15 cellular contexts compared by ENCODE assay signal in genomic region chr1:208085655-208086054, GRCh38.
DNase-seq lines count a peak whose midpoint lies in the region; ATAC-seq and TF ChIP-seq lines count a peak whose summit lies in the region.
"Had no signal": no experiment of that assay in that cellular context is flagged by ENCODE, and none has a peak within 500 bp of the region (broad histone marks: within the 10 kb centered on the region; RNA-seq: fewer than 3 reads in every experiment).

No MANE protein-coding gene starts in this region.

- H3K4me3 ChIP-seq in SK-N-SH (ENCODE audit: low read depth in 2 of 2, low read length in 1 of 2), result no peak overlapping the region
- no peak overlapping the region for H3K4me3 ChIP-seq in tibial nerve
- H3K4me3 ChIP-seq: body of pancreas had no signal

- H3K27me3 Mint-ChIP-seq in mesothelial cell of epicardium (ENCODE audit: low read depth), result peaks cover 11% of the 10 kb centered on the region
- H3K27me3 Mint-ChIP-seq: CD4-positive, alpha-beta memory T cell had no signal

- no peaks in the 10 kb centered on the region for H3K9me2 ChIP-seq in SK-N-SH

- TF ChIP-seq RAD21 in SK-N-SH (IDR thresholded peaks at IDR 0.05; ENCODE audit: low read length), result no peak

- ATAC-seq in SK-N-SH treated with all-trans-retinoic acid at 6 μM for 48 hours (no peak), sciatic nerve (no peak), GM19351 (IDR thresholded peaks at IDR 0.05; ENCODE audit: unreplicated experiment) (no peak), HG03342 (IDR thresholded peaks at IDR 0.05; ENCODE audit: unreplicated experiment) (no peak)
- ATAC-seq in activated naive CD4-positive, alpha-beta T cell treated with anti-CD3 and anti-CD28 coated beads, Interleukin-2, amount 50 U/mL, for 72 hours, result no peak
- ATAC-seq: body of pancreas had no signal

- no peak overlapping the region for H3K4me2 ChIP-seq in SK-N-SH

- H3K36me3 ChIP-seq in SK-N-SH (replicated peaks in 1 of 2; ENCODE audit: control insufficient read depth in 1 of 2, insufficient read depth in 2 of 2, low read length in 1 of 2), result peaks cover 28 to 69% of the 10 kb centered on the region in 2 experiments
- no peaks in the 10 kb centered on the region for H3K36me3 ChIP-seq in tibial nerve
- H3K36me3 ChIP-seq: neutrophil had no signal

- POLR2A ChIA-PET in SK-N-SH (lab: Yijun Ruan, JAX), result no interaction called here

- H3K36me3 Mint-ChIP-seq in activated naive CD4-positive, alpha-beta T cell treated with anti-CD3 and anti-CD28 coated beads, Interleukin-2, amount 50 U/mL, for 72 hours, result no peaks in the 10 kb centered on the region
- H3K36me3 Mint-ChIP-seq in mesothelial cell of epicardium, result no peaks in the 10 kb centered on the region
- H3K36me3 Mint-ChIP-seq: CD4-positive, alpha-beta memory T cell had no signal

- CTCF ChIA-PET in SK-N-SH (lab: Yijun Ruan, JAX), result interaction anchor here (0.6 to 1.5 kb wide), 3 partner anchors 50 to 64 kb away, joined by 3 to 7 read pairs (median 3); no protein-coding TSS in a partner anchor

- DNase-seq in SK-N-SH, result no peak
- DNase-seq in activated naive CD4-positive, alpha-beta T cell treated with anti-CD3 and anti-CD28 coated beads, Interleukin-2, amount 50 U/mL, for 72 hours (ENCODE audit: low spot score in 2 of 2), result no peak
- DNase-seq in mesothelial cell of epicardium (ENCODE audit: low spot score in 2 of 2, unreplicated experiment in 2 of 2), result no peak
- DNase-seq in tibial nerve (ENCODE audit: low spot score in 2 of 2), result no peak
- no peak for DNase-seq in sciatic nerve (ENCODE audit: low spot score)
- DNase-seq: activated T-cell treated with anti-CD3 and anti-CD28 coated beads, Interleukin-2, amount 50 U/mL, for 72 hours; body of pancreas; left ventricle myocardium inferior; small intestine had no signal

- no peak for TF ChIP-seq EP300 in SK-N-SH (IDR thresholded peaks at IDR 0.05; ENCODE audit: borderline replicate concordance in 1 of 2, low read depth in 1 of 2, low read length in 1 of 2)
- no peak for TF ChIP-seq EP300 in tibial nerve (IDR thresholded peaks at IDR 0.05)

- H3K4me1 ChIP-seq in SK-N-SH (ENCODE audit: control insufficient read depth in 1 of 2, insufficient read depth in 2 of 2, low read depth in 1 of 2, low read length in 1 of 2) (peaks cover 26 to 71% of the 10 kb centered on the region in 2 experiments), tibial nerve (peaks cover 0 to 69% (median 14%) of the 10 kb centered on the region in 4 donors)

- H2AFZ ChIP-seq in SK-N-SH (ENCODE audit: low read depth), result no peak overlapping the region

- H3F3A ChIP-seq in SK-N-SH (replicated peaks; ENCODE audit: insufficient read depth), result no peaks in the 10 kb centered on the region

- no peaks in the 10 kb centered on the region for H4K20me1 ChIP-seq in SK-N-SH (ENCODE audit: insufficient read depth)

- TF ChIP-seq POLR2A in tibial nerve (IDR thresholded peaks at IDR 0.05), result no peak

- H3K9me3 ChIP-seq in SK-N-SH, result no peaks in the 10 kb centered on the region
- no peaks in the 10 kb centered on the region for H3K9me3 ChIP-seq in tibial nerve
- H3K9me3 ChIP-seq: body of pancreas, left ventricle myocardium inferior, neutrophil had no signal

- peaks cover 32% of the 10 kb centered on the region for H3K4me1 Mint-ChIP-seq in mesothelial cell of epicardium

- 94% methylated on average over 4 of the region's 4 CpGs for WGBS in SK-N-SH (ENCODE audit: low lambda C conversion rate)
- WGBS in tibial nerve, 2 donors, result 79 to 81% methylated on average over 4 of the region's 4 CpGs

- no peaks in the 10 kb centered on the region for H3K9me3 Mint-ChIP-seq in activated naive CD4-positive, alpha-beta T cell treated with anti-CD3 and anti-CD28 coated beads, Interleukin-2, amount 50 U/mL, for 72 hours
- no peaks in the 10 kb centered on the region for H3K9me3 Mint-ChIP-seq in mesothelial cell of epicardium
- H3K9me3 Mint-ChIP-seq: activated T-cell treated with anti-CD3 and anti-CD28 coated beads, Interleukin-2, amount 50 U/mL, for 72 hours had no signal

- peak overlapping the region; percentile 40 to 74; a peak in 2 of 4 replicates for H3K27ac ChIP-seq in SK-N-SH (ENCODE audit: low read depth in 2 of 2, low read length in 1 of 2)
- H3K27ac ChIP-seq in tibial nerve, result peak overlapping the region; percentile 53 to 93 (median 73)
- H3K27ac ChIP-seq: 22Rv1, body of pancreas, neutrophil had no signal

- no peak overlapping the region for H3K4me3 Mint-ChIP-seq in mesothelial cell of epicardium

- intact Hi-C loops in sciatic nerve (cut with DNase I), result no loop called here

- TF ChIP-seq CTCF in SK-N-SH (IDR thresholded peaks at IDR 0.05) (no peak), mesothelial cell of epicardium (IDR thresholded peaks at IDR 0.05; ENCODE audit: unreplicated experiment) (no peak), tibial nerve (IDR thresholded peaks at IDR 0.05) (no peak)

- no peak overlapping the region for H3K9ac ChIP-seq in SK-N-SH

- no peaks in the 10 kb centered on the region for H3K27me3 ChIP-seq in SK-N-SH (ENCODE audit: insufficient read depth)
- H3K27me3 ChIP-seq in tibial nerve, result no peaks in the 10 kb centered on the region
- H3K27me3 ChIP-seq: body of pancreas, neutrophil had no signal

- no peaks in the 10 kb centered on the region for H3K79me2 ChIP-seq in SK-N-SH (ENCODE audit: insufficient read depth)

- H3K27ac Mint-ChIP-seq in activated naive CD4-positive, alpha-beta T cell treated with anti-CD3 and anti-CD28 coated beads, Interleukin-2, amount 50 U/mL, for 72 hours, result peak overlapping the region; percentile 4 to 89
- peak overlapping the region; percentile 9 for H3K27ac Mint-ChIP-seq in mesothelial cell of epicardium

TF ChIP-seq in SK-N-SH, 30 proteins besides CTCF, POLR2A, EP300 and RAD21:
- TF ChIP-seq RCOR1 (IDR thresholded peaks at IDR 0.05; ENCODE audit: low read length) (no peak), CHD2 (IDR thresholded peaks at IDR 0.05; ENCODE audit: low read length, partially characterized antibody) (no peak), ELF1 (IDR thresholded peaks at IDR 0.05) (no peak), TEAD4 (IDR thresholded peaks at IDR 0.05; ENCODE audit: borderline replicate concordance, insufficient read depth) (no peak), RFX5 (IDR thresholded peaks at IDR 0.05; ENCODE audit: low read length) (no peak)

TF ChIP-seq in SK-N-SH treated with all-trans-retinoic acid at 6 μM for 48 hours, 23 proteins besides CTCF, POLR2A, EP300 and RAD21:
- no peak for TF ChIP-seq ZFP30 (CRISPR knock-in tag; IDR thresholded peaks at IDR 0.05)
